1 cellular context compared by ENCODE assay signal in genomic region chr7:84372155-84372621, GRCh38.
TF ChIP-seq lines count a peak whose summit lies in the region.

No MANE protein-coding gene starts in this region.

TF ChIP-seq in GM23338, 12 proteins besides CTCF, POLR2A, EP300 and RAD21 (continued from another document):
- no peak for TF ChIP-seq ZNF331 (CRISPR knock-in tag; IDR thresholded peaks at IDR 0.05; ENCODE audit: low read depth)
- TF ChIP-seq REST (IDR thresholded peaks at IDR 0.05; ENCODE audit: unreplicated experiment): no peak
- TF ChIP-seq EZH2phosphoT487 (IDR thresholded peaks at IDR 0.05; ENCODE audit: unreplicated experiment): no peak
- no peak for TF ChIP-seq ZNF114 (CRISPR knock-in tag; IDR thresholded peaks at IDR 0.05)
- TF ChIP-seq POLR2AphosphoS5 (IDR thresholded peaks at IDR 0.05; ENCODE audit: low read depth): no peak
- TF ChIP-seq CREB1 (CRISPR knock-in tag; IDR thresholded peaks at IDR 0.05; ENCODE audit: low read depth): no peak
- no peak for TF ChIP-seq ETS1 (IDR thresholded peaks at IDR 0.05)
- TF ChIP-seq NANOG (IDR thresholded peaks at IDR 0.05; ENCODE audit: borderline replicate concordance): no peak
